Comparison of ENCODE assay signal across 8 cellular contexts in genomic region chr17:8120520-8121443, GRCh38. TPM values are rescaled to one million over a fixed set of nuclear protein-coding genes. Genes with fewer than 3 reads are reported as not detected.
DNase-seq lines count a peak whose midpoint lies in the region; ATAC-seq, FAIRE-seq and TF ChIP-seq lines count a peak whose summit lies in the region.

No MANE protein-coding gene starts in this region.

- no peak overlapping the region for H4K8ac ChIP-seq in mesenchymal stem cell (ENCODE audit: low read length)

- no peak overlapping the region for H3K18ac ChIP-seq in mesenchymal stem cell (ENCODE audit: low read depth in 1 of 2, low read length in 2 of 2)

- H2AK5ac ChIP-seq in mesenchymal stem cell (ENCODE audit: low read length, severe bottlenecking): no peak overlapping the region

- no peak for FAIRE-seq in A549 (lab: Jason Lieb, UNC)

- no peak overlapping the region for H2BK5ac ChIP-seq in mesenchymal stem cell (ENCODE audit: low read depth, low read length, poor library complexity, severe bottlenecking)

- peak overlapping the region; percentile 84 for H3K27ac Mint-ChIP-seq in activated CD4-positive, alpha-beta T cell treated with anti-CD3 and anti-CD28 coated beads, Interleukin-2, amount 10 ng/mL, durations not matched to agents 7 days and 5 days

- H2BK12ac ChIP-seq in mesenchymal stem cell (ENCODE audit: low read length in 2 of 2): no peak overlapping the region

- ATAC-seq in A549 (peak; percentile 1 to 6; a peak in 3 of 6 replicates), GM21526 (IDR thresholded peaks at IDR 0.05; ENCODE audit: low FRiP score, unreplicated experiment) (no peak)

- H3K36me3 Mint-ChIP-seq in activated CD4-positive, alpha-beta T cell treated with anti-CD3 and anti-CD28 coated beads, Interleukin-2, amount 10 ng/mL, durations not matched to agents 7 days and 5 days (ENCODE audit: low read depth): peaks cover 3% of the 10 kb centered on the region

- H3K4me3 ChIP-seq in A549 (peak overlapping the region; percentile 56), mesenchymal stem cell (ENCODE audit: insufficient read depth in 1 of 2, low read depth in 1 of 2, low read length in 2 of 2) (peak overlapping the region; percentile 64 to 85)

- peak overlapping the region; percentile 31 for H2BK15ac ChIP-seq in mesenchymal stem cell (ENCODE audit: low read depth, poor library complexity, severe bottlenecking)

- H3K9me3 ChIP-seq in A549: no peaks in the 10 kb centered on the region
- H3K9me3 ChIP-seq in mesenchymal stem cell (ENCODE audit: control insufficient read depth, low read length): no peaks in the 10 kb centered on the region

- H4K91ac ChIP-seq in mesenchymal stem cell (ENCODE audit: low read length): no peak overlapping the region

- H3K27ac ChIP-seq in A549: peak overlapping the region; percentile 65 to 83
- H3K27ac ChIP-seq in mesenchymal stem cell (ENCODE audit: low read length, poor library complexity, severe bottlenecking): no peak overlapping the region

- H3K4me1 Mint-ChIP-seq in activated CD4-positive, alpha-beta T cell treated with anti-CD3 and anti-CD28 coated beads, Interleukin-2, amount 10 ng/mL, durations not matched to agents 7 days and 5 days: peaks cover 71% of the 10 kb centered on the region

- peak; percentile 78 to 93 for DNase-seq in A549 (ENCODE audit: low read depth in 1 of 2, low spot score in 1 of 2)
- peak; percentile 76 for DNase-seq in GM13977 (ENCODE audit: low spot score)
- DNase-seq in NCI-H460 (ENCODE audit: extremely low read depth, low read depth): peak; percentile 84
- peak; percentile 61 for DNase-seq in activated CD4-positive, alpha-beta T cell treated with anti-CD3 and anti-CD28 coated beads, Interleukin-2, amount 10 ng/mL, durations not matched to agents 7 days and 5 days
- DNase-seq in ecto neural progenitor cell (ENCODE audit: low spot score): peak; percentile 95
- peak; percentile 85 for DNase-seq in mesenchymal stem cell
- DNase-seq in stimulated activated CD8-positive, alpha-beta memory T cell treated with anti-CD3 and anti-CD28 coated beads, Interleukin-2, amount 100 ng/mL, for 48 hours (ENCODE audit: low read depth in 2 of 2): peak; percentile 64 to 75

- TF ChIP-seq RAD21 in A549 (conservative IDR thresholded peaks at IDR 0.05 in 1 of 2, IDR thresholded peaks at IDR 0.05 in 1 of 2): no peak

- H3K23ac ChIP-seq in mesenchymal stem cell (ENCODE audit: low read length in 2 of 2): no peak overlapping the region

- H3K4me1 ChIP-seq in A549 (peaks cover 27% of the 10 kb centered on the region), mesenchymal stem cell (ENCODE audit: control insufficient read depth, insufficient read depth, low read depth, low read length) (peaks cover 59% of the 10 kb centered on the region)

- no peak overlapping the region for H3K14ac ChIP-seq in mesenchymal stem cell (ENCODE audit: low read length in 2 of 2)

- H3K79me1 ChIP-seq in mesenchymal stem cell (replicated peaks; ENCODE audit: low read length, poor library complexity, severe bottlenecking): no peaks in the 10 kb centered on the region

- no peak for TF ChIP-seq EP300 in A549 (IDR thresholded peaks at IDR 0.05)

- H2AFZ ChIP-seq in mesenchymal stem cell (ENCODE audit: low read depth, low read length): no peak overlapping the region

- POLR2A ChIA-PET in A549 (lab: Yijun Ruan, JAX): interaction anchor here (0.5 to 4.4 kb wide), 19 partner anchors 33 to 256 kb away, joined by 3 to 41 read pairs (median 7); partner anchors contain the start of genes CTC1, KRABD2, PFAS and SLC25A35
- POLR2A ChIA-PET in activated CD4-positive, alpha-beta T cell treated with anti-CD3 and anti-CD28 coated beads, Interleukin-2, amount 10 ng/mL, durations not matched to agents 7 days and 5 days (lab: Charles Lee): interaction anchor here (0.7 to 1.7 kb wide), 4 partner anchors 53 to 433 kb away, joined by 3 to 10 read pairs (median 5); partner anchors contain the start of genes AURKB, CTC1 and TP53

- peak overlapping the region; percentile 95 for H3K4me2 ChIP-seq in A549
- peak overlapping the region; percentile 95 for H3K4me2 ChIP-seq in mesenchymal stem cell (ENCODE audit: low read length, poor library complexity, severe bottlenecking)

- no peaks in the 10 kb centered on the region for H3K36me3 ChIP-seq in mesenchymal stem cell (ENCODE audit: control insufficient read depth in 1 of 2, insufficient read depth in 2 of 2, low read depth in 1 of 2, low read length in 2 of 2)

- peaks cover 41 to 46% of the 10 kb centered on the region in 2 experiments for H3K27me3 ChIP-seq in mesenchymal stem cell (ENCODE audit: control insufficient read depth in 1 of 2, insufficient read depth in 1 of 2, low read length in 2 of 2)

- WGBS in A549 (ENCODE audit: missing lambda C conversion rate): under 1% methylated on average over 41 of the region's 41 CpGs
- WGBS in mesenchymal stem cell: under 1% methylated on average over 33 of the region's 41 CpGs

- TF ChIP-seq CTCF in A549 (IDR thresholded peaks at IDR 0.05) (no peak; the same call in 1 of the 3 replicates), GM13977 (IDR thresholded peaks at IDR 0.05; ENCODE audit: extremely low read depth, insufficient read depth, missing control alignments) (peak; percentile 12)

- no peak overlapping the region for H2BK120ac ChIP-seq in mesenchymal stem cell (ENCODE audit: low read depth, low read length)

- H3K4me3 Mint-ChIP-seq in activated CD4-positive, alpha-beta T cell treated with anti-CD3 and anti-CD28 coated beads, Interleukin-2, amount 10 ng/mL, durations not matched to agents 7 days and 5 days: peak overlapping the region; percentile 82

- peak; percentile 85 for TF ChIP-seq POLR2A in A549 (IDR thresholded peaks at IDR 0.05; ENCODE audit: low read length)

- in situ Hi-C loops in GM13977 (cut with MboI; ENCODE audit: low pct_unique_long_range_greater_than_20kb, low sequenced_read_pairs, unreplicated experiment): no loop called here

- H3K9me3 Mint-ChIP-seq in activated CD4-positive, alpha-beta T cell treated with anti-CD3 and anti-CD28 coated beads, Interleukin-2, amount 10 ng/mL, durations not matched to agents 7 days and 5 days: no peaks in the 10 kb centered on the region

- CTCF ChIA-PET in A549 (lab: Yijun Ruan, JAX): interaction anchor here (0.7 to 24.1 kb wide), 18 partner anchors 15 to 180 kb away, joined by 3 to 1490 read pairs (median 10); partner anchors contain the start of genes ALOX12B, PER1 and VAMP2
- CTCF ChIA-PET in activated CD4-positive, alpha-beta T cell treated with anti-CD3 and anti-CD28 coated beads, Interleukin-2, amount 10 ng/mL, durations not matched to agents 7 days and 5 days (lab: Charles Lee): interaction anchor here (1.6 to 5.8 kb wide), 17 partner anchors 11 to 174 kb away, joined by 4 to 32 read pairs (median 12); partner anchors contain the start of genes BORCS6 and SLC25A35

- no peak overlapping the region for H3K4ac ChIP-seq in mesenchymal stem cell (ENCODE audit: low read depth in 1 of 2, low read length in 2 of 2)

- H3K27me3 Mint-ChIP-seq in activated CD4-positive, alpha-beta T cell treated with anti-CD3 and anti-CD28 coated beads, Interleukin-2, amount 10 ng/mL, durations not matched to agents 7 days and 5 days: peaks cover 65% of the 10 kb centered on the region

- H3K9ac ChIP-seq in mesenchymal stem cell (ENCODE audit: low read length): peak overlapping the region; percentile 76

RNA-seq across cellular contexts. Expression of gene ALOXE3, which starts 2.5 kb away (rescaled TPM):
- polyA plus RNA-seq in A549 (2011; rRNA removed) (0.35 and 0.58 TPM in 2 replicates), A549 (2017; fragmentation: RNase III; extraction: RNeasy Plus Mini Kit Qiagen cat#74134 plus additional on column Dnase treatment) (0.40 to 0.51 TPM (median 0.46 TPM) in 3 replicates)
- 0.50 and 0.57 TPM in 2 replicates for polyA plus RNA-seq in A549 (2012; cell fraction: cytosol; rRNA removed)
- polyA plus RNA-seq in A549 (2012; cell fraction: nucleus; rRNA removed): 1.5 TPM in 2 replicates
- polyA minus RNA-seq in A549 (2011; rRNA and poly(A)+ RNA removed): 0.63 and 0.74 TPM in 2 replicates
- 0.06 TPM in 1 of 2 replicates, not detected in the other for total RNA-seq in NCI-H460 (2014; rRNA removed; shearing (Covaris generic))
- 0.49 TPM in 1 of 2 replicates, not detected in the other for polyA plus RNA-seq in NCI-H460 (2014; cell fraction: nucleus; rRNA removed)
- total RNA-seq in activated CD4-positive, alpha-beta T cell treated with anti-CD3 and anti-CD28 coated beads, Interleukin-2, amount 10 ng/mL, durations not matched to agents 7 days and 5 days: not detected
- 0.01 TPM for polyA plus RNA-seq in mesenchymal stem cell (2013, experiment 1 of 2)
- not detected for polyA plus RNA-seq in mesenchymal stem cell (2013, experiment 2 of 2)

RNA-seq across cellular contexts. Expression of gene HES7, which starts 3.1 kb away (rescaled TPM):
- polyA plus RNA-seq in A549 (2011; rRNA removed) (0.56 and 0.58 TPM in 2 replicates), A549 (2017; fragmentation: RNase III; extraction: RNeasy Plus Mini Kit Qiagen cat#74134 plus additional on column Dnase treatment) (0.67 to 1.4 TPM (median 0.72 TPM) in 3 replicates)
- polyA plus RNA-seq in A549 (2012; cell fraction: cytosol; rRNA removed): 1.9 and 2.5 TPM in 2 replicates
- 5.0 and 10.2 TPM in 2 replicates for polyA plus RNA-seq in A549 (2012; cell fraction: nucleus; rRNA removed)
- 0.24 and 0.50 TPM in 2 replicates for polyA minus RNA-seq in A549 (2011; rRNA and poly(A)+ RNA removed)
- 9.0 and 9.4 TPM in 2 replicates for total RNA-seq in NCI-H460 (2014; rRNA removed; shearing (Covaris generic))
- 13.3 and 23.4 TPM in 2 replicates for polyA plus RNA-seq in NCI-H460 (2014; cell fraction: nucleus; rRNA removed)
- under 1 TPM; 0.15 to 0.20 TPM for total RNA-seq in activated CD4-positive, alpha-beta T cell treated with anti-CD3 and anti-CD28 coated beads, Interleukin-2, amount 10 ng/mL, durations not matched to agents 7 days and 5 days
- polyA plus RNA-seq in mesenchymal stem cell (2013, experiment 1 of 2): 1.5 TPM
- 1.4 TPM for polyA plus RNA-seq in mesenchymal stem cell (2013, experiment 2 of 2)

RNA-seq across cellular contexts. Expression of gene PER1, which starts 31.4 kb away (rescaled TPM):
- 5.5 and 5.6 TPM in 2 replicates for polyA plus RNA-seq in A549 (2011; rRNA removed)
- polyA plus RNA-seq in A549 (2012; cell fraction: cytosol; rRNA removed): 7.4 and 10.9 TPM in 2 replicates
- polyA plus RNA-seq in A549 (2012; cell fraction: nucleus; rRNA removed): 53.8 and 57.6 TPM in 2 replicates
- 6.8 to 8.7 TPM (median 8.4 TPM) in 3 replicates for polyA plus RNA-seq in A549 (2017; fragmentation: RNase III; extraction: RNeasy Plus Mini Kit Qiagen cat#74134 plus additional on column Dnase treatment)
- polyA minus RNA-seq in A549 (2011; rRNA and poly(A)+ RNA removed): 13.7 and 34.7 TPM in 2 replicates
- 4.6 and 6.5 TPM in 2 replicates for total RNA-seq in NCI-H460 (2014; rRNA removed; shearing (Covaris generic))
- polyA plus RNA-seq in NCI-H460 (2014; cell fraction: nucleus; rRNA removed): 5.3 and 12.2 TPM in 2 replicates
- 10 to 100 TPM; 26.9 to 28.7 TPM for total RNA-seq in activated CD4-positive, alpha-beta T cell treated with anti-CD3 and anti-CD28 coated beads, Interleukin-2, amount 10 ng/mL, durations not matched to agents 7 days and 5 days
- polyA plus RNA-seq in mesenchymal stem cell (2013, experiment 1 of 2): 34.9 TPM
- polyA plus RNA-seq in mesenchymal stem cell (2013, experiment 2 of 2): 25.8 TPM

RNA-seq across cellular contexts. Expression of gene ALOX12B, which starts 33.3 kb away (rescaled TPM):
- polyA plus RNA-seq in A549 (2011; rRNA removed) (0.63 and 1.0 TPM in 2 replicates), A549 (2017; fragmentation: RNase III; extraction: RNeasy Plus Mini Kit Qiagen cat#74134 plus additional on column Dnase treatment) (1.0 to 1.5 TPM (median 1.3 TPM) in 3 replicates)
- polyA plus RNA-seq in A549 (2012; cell fraction: cytosol; rRNA removed): 0.59 and 0.84 TPM in 2 replicates
- polyA plus RNA-seq in A549 (2012; cell fraction: nucleus; rRNA removed): 0.73 and 1.0 TPM in 2 replicates
- 0.87 and 3.0 TPM in 2 replicates for polyA minus RNA-seq in A549 (2011; rRNA and poly(A)+ RNA removed)
- total RNA-seq in NCI-H460 (2014; rRNA removed; shearing (Covaris generic)): 0.64 and 0.69 TPM in 2 replicates
- polyA plus RNA-seq in NCI-H460 (2014; cell fraction: nucleus; rRNA removed): 2.5 TPM in 1 of 2 replicates, not detected in the other
- total RNA-seq in activated CD4-positive, alpha-beta T cell treated with anti-CD3 and anti-CD28 coated beads, Interleukin-2, amount 10 ng/mL, durations not matched to agents 7 days and 5 days: under 1 TPM; 0.27 to 0.31 TPM
- polyA plus RNA-seq in mesenchymal stem cell (2013, experiment 1 of 2): not detected
- not detected for polyA plus RNA-seq in mesenchymal stem cell (2013, experiment 2 of 2)

RNA-seq across cellular contexts. Expression of gene VAMP2, which starts 42.0 kb away (rescaled TPM):
- polyA plus RNA-seq in A549 (2011; rRNA removed): 21.7 and 24.7 TPM in 2 replicates
- polyA plus RNA-seq in A549 (2012; cell fraction: cytosol; rRNA removed): 20.5 and 26.1 TPM in 2 replicates
- 23.5 and 36.3 TPM in 2 replicates for polyA plus RNA-seq in A549 (2012; cell fraction: nucleus; rRNA removed)
- 19.2 to 23.3 TPM (median 19.3 TPM) in 3 replicates for polyA plus RNA-seq in A549 (2017; fragmentation: RNase III; extraction: RNeasy Plus Mini Kit Qiagen cat#74134 plus additional on column Dnase treatment)
- 8.5 and 9.5 TPM in 2 replicates for polyA minus RNA-seq in A549 (2011; rRNA and poly(A)+ RNA removed)
- total RNA-seq in NCI-H460 (2014; rRNA removed; shearing (Covaris generic)): 6.0 and 8.0 TPM in 2 replicates
- 22.7 and 31.1 TPM in 2 replicates for polyA plus RNA-seq in NCI-H460 (2014; cell fraction: nucleus; rRNA removed)
- 10 to 100 TPM; 71.1 to 79.1 TPM for total RNA-seq in activated CD4-positive, alpha-beta T cell treated with anti-CD3 and anti-CD28 coated beads, Interleukin-2, amount 10 ng/mL, durations not matched to agents 7 days and 5 days
- 48.0 TPM for polyA plus RNA-seq in mesenchymal stem cell (2013, experiment 1 of 2)
- polyA plus RNA-seq in mesenchymal stem cell (2013, experiment 2 of 2): 47.4 TPM
